In the genomic region with DNA sequence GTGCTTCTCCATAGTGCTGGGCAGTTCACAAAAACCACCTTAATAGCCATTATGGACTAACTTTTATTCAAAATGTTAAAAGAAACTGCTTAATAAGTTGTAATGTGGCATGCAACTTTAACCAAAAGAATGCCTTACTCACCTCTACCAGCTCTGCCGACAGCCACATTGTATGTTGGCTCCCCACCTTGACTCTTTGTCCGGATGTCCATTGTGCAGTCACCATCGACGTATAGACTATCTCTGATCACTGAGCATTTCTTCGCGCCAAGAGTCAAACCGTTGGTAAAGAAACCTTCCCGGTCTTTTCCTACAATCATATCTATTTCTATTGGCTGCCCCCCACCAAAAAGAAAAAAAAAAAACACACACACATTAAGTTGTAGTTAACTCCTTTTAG, we compare ENCODE assay signal across 11 cellular contexts. TPM values are rescaled to one million over a fixed set of nuclear protein-coding genes. Genes with fewer than 3 reads are reported as not detected.
DNase-seq lines count a peak whose midpoint lies in the region; TF ChIP-seq lines count a peak whose summit lies in the region.
"Had no signal": no experiment of that assay in that cellular context is flagged by ENCODE, and none has a peak within 500 bp of the region (broad histone marks: within the 10 kb centered on the region; RNA-seq: fewer than 3 reads in every experiment).

No MANE protein-coding gene starts in this region.

- H3K36me3 ChIP-seq in neural progenitor cell, result peaks cover 20% of the 10 kb centered on the region
- H3K36me3 ChIP-seq in CD4-positive, alpha-beta memory T cell (ENCODE audit: insufficient read depth, low read length), result no peaks in the 10 kb centered on the region

- no peak overlapping the region for H2AFZ ChIP-seq in neural progenitor cell (replicated peaks)

- no peaks in the 10 kb centered on the region for H3K9me3 ChIP-seq in neural progenitor cell (ENCODE audit: low read depth)
- no peaks in the 10 kb centered on the region for H3K9me3 ChIP-seq in CD4-positive, alpha-beta memory T cell (ENCODE audit: control insufficient read depth in 1 of 2, low read length in 2 of 2)

- H3K27me3 ChIP-seq in neural progenitor cell, result no peaks in the 10 kb centered on the region
- peaks cover 7% of the 10 kb centered on the region for H3K27me3 ChIP-seq in CD4-positive, alpha-beta memory T cell (ENCODE audit: insufficient read depth, low read length)

- H3F3A ChIP-seq in neural progenitor cell (ENCODE audit: low read depth), result peaks cover 27% of the 10 kb centered on the region

- POLR2A ChIA-PET in CD4-positive, alpha-beta memory T cell (lab: Charles Lee; ENCODE audit: partially characterized antibody), result no interaction called here

- peaks cover 59% of the 10 kb centered on the region for H4K20me1 ChIP-seq in neural progenitor cell (ENCODE audit: low read depth)

- H3K27me3 Mint-ChIP-seq in chondrocyte (ENCODE audit: low read depth) (no peaks in the 10 kb centered on the region), neural progenitor cell (ENCODE audit: insufficient read depth, low read depth) (peaks cover 7% of the 10 kb centered on the region)
- peaks cover 7 to 9% of the 10 kb centered on the region in 2 donors for H3K27me3 Mint-ChIP-seq in CD4-positive, alpha-beta memory T cell

- peaks cover 61% of the 10 kb centered on the region for H3K4me1 Mint-ChIP-seq in chondrocyte (ENCODE audit: low read depth)
- peaks cover 58% of the 10 kb centered on the region for H3K4me1 Mint-ChIP-seq in neural progenitor cell
- peaks cover 14 to 20% (median 18%) of the 10 kb centered on the region in 4 donors for H3K4me1 Mint-ChIP-seq in CD4-positive, alpha-beta memory T cell

- H3K4me2 ChIP-seq in neural progenitor cell, result peak overlapping the region; percentile 80

- no peaks in the 10 kb centered on the region for H3K9me3 Mint-ChIP-seq in chondrocyte (ENCODE audit: low read depth)
- peaks cover 2% of the 10 kb centered on the region for H3K9me3 Mint-ChIP-seq in neural progenitor cell
- H3K9me3 Mint-ChIP-seq in CD4-positive, alpha-beta memory T cell, result no peaks in the 10 kb centered on the region
- H3K9me3 Mint-ChIP-seq: activated naive CD4-positive, alpha-beta T cell treated with anti-CD3 and anti-CD28 coated beads, Interleukin-2, amount 50 U/mL, for 72 hours had no signal

- H3K4me1 ChIP-seq in neural progenitor cell, result peaks cover 29% of the 10 kb centered on the region
- peaks cover 12% of the 10 kb centered on the region for H3K4me1 ChIP-seq in CD4-positive, alpha-beta memory T cell (ENCODE audit: insufficient read depth, low read length)

- H3K36me3 Mint-ChIP-seq in chondrocyte (ENCODE audit: low read depth), result peaks cover 23% of the 10 kb centered on the region
- H3K36me3 Mint-ChIP-seq in neural progenitor cell, result peaks cover 34% of the 10 kb centered on the region
- peaks cover 0 to 10% of the 10 kb centered on the region in 2 donors for H3K36me3 Mint-ChIP-seq in CD4-positive, alpha-beta memory T cell

- CTCF ChIA-PET in CD4-positive, alpha-beta memory T cell (lab: Charles Lee; ENCODE audit: partially characterized antibody), result interaction anchor here (1.4 to 5.6 kb wide), 6 partner anchors 12 to 251 kb away, joined by 3 to 63 read pairs (median 17); no protein-coding TSS in a partner anchor

- no peak overlapping the region for H3K27ac ChIP-seq in neural progenitor cell
- H3K27ac ChIP-seq in CD4-positive, alpha-beta memory T cell (ENCODE audit: low read depth, low read length), result no peak overlapping the region

- DNase-seq in EH (ENCODE audit: low read depth), result peak; percentile 16
- peak; percentile 67 for DNase-seq in NCI-H146 treated with DMSO at 0.1 percent for 48 hours (lab: John Stamatoyannopoulos, UW; ENCODE audit: unreplicated experiment)
- DNase-seq in chondrocyte (ENCODE audit: low spot score), result no peak
- DNase-seq in neural progenitor cell (ENCODE audit: low spot score), result peak; percentile 53
- DNase-seq in CD4-positive, alpha-beta memory T cell, result no peak
- no peak for DNase-seq in activated naive CD4-positive, alpha-beta T cell (lab: John Stamatoyannopoulos, UW)
- DNase-seq in activated gamma-delta T cell (lab: John Stamatoyannopoulos, UW), result no peak
- no peak for DNase-seq in hippocampal formation (lab: John Stamatoyannopoulos, UW)
- DNase-seq: SIG-M5 had no signal

- intact Hi-C loops in CD4-positive, alpha-beta memory T cell (cut with micrococcal nuclease), result no loop called here

- peak overlapping the region; percentile 3 for H3K9ac ChIP-seq in neural progenitor cell

- peak overlapping the region; percentile 93 for H3K4me3 ChIP-seq in neural progenitor cell
- no peak overlapping the region for H3K4me3 ChIP-seq in CD4-positive, alpha-beta memory T cell (ENCODE audit: low read length in 2 of 2)
- H3K4me3 ChIP-seq: lung had no signal

- no peak for TF ChIP-seq CTCF in chondrocyte (IDR thresholded peaks at IDR 0.05)
- TF ChIP-seq CTCF in neural progenitor cell (IDR thresholded peaks at IDR 0.05), result no peak

- peak overlapping the region; percentile 93 for H3K27ac Mint-ChIP-seq in chondrocyte (ENCODE audit: unreplicated experiment)
- H3K27ac Mint-ChIP-seq in neural progenitor cell, result peak overlapping the region; percentile 61
- H3K27ac Mint-ChIP-seq in CD4-positive, alpha-beta memory T cell, result no peak overlapping the region
- H3K27ac Mint-ChIP-seq: activated naive CD4-positive, alpha-beta T cell treated with anti-CD3 and anti-CD28 coated beads, Interleukin-2, amount 50 U/mL, for 72 hours had no signal

- H3K79me2 ChIP-seq in neural progenitor cell (ENCODE audit: low read depth), result peaks cover 95% of the 10 kb centered on the region

- peak overlapping the region; percentile 83 for H3K4me3 Mint-ChIP-seq in chondrocyte (ENCODE audit: unreplicated experiment)
- peak overlapping the region; percentile 92 for H3K4me3 Mint-ChIP-seq in neural progenitor cell
- no peak overlapping the region for H3K4me3 Mint-ChIP-seq in CD4-positive, alpha-beta memory T cell

RNA-seq across cellular contexts. Expression of gene PFN2, which starts 2.5 kb away (rescaled TPM):
- total RNA-seq in chondrocyte, result 430 to 447 TPM (median 437 TPM) in 3 replicates
- 328 and 481 TPM in 2 replicates for total RNA-seq in neural progenitor cell (ENCODE audit: low replicate concordance)
- total RNA-seq in CD4-positive, alpha-beta memory T cell, result 10 to 100 TPM; 10.6 to 14.1 TPM
- polyA plus RNA-seq in CD4-positive, alpha-beta memory T cell, result 10 to 100 TPM in 1 of 2 donors, 1 to 10 TPM in 1; 6.8 to 16.9 TPM

Comparison
In these comparisons a context has a peak if more than half of its experiments do, and no peak if none do; other contexts are left out.
1. DNase-seq: peak in EH (single experiment), NCI-H146 treated with DMSO at 0.1 percent for 48 hours (single experiment) and neural progenitor cell (single experiment); none in chondrocyte (single experiment), CD4-positive, alpha-beta memory T cell (0 of 5), activated naive CD4-positive, alpha-beta T cell (0 of 4), activated gamma-delta T cell (single experiment) and hippocampal formation (0 of 2).
2. H3K27ac Mint-ChIP-seq: peak in chondrocyte (single experiment) and neural progenitor cell (single experiment); none in CD4-positive, alpha-beta memory T cell (0 of 7).
3. H3K4me3 Mint-ChIP-seq: peak in chondrocyte (single experiment) and neural progenitor cell (single experiment); none in CD4-positive, alpha-beta memory T cell (0 of 8).
4. RNA of gene PFN2, which starts 2.5 kb away (total RNA-seq): 328 to 481 TPM in neural progenitor cell and 430 to 447 TPM in chondrocyte; 10.6 to 14.1 TPM in CD4-positive, alpha-beta memory T cell; every median in the first group is over 10 times any median in the second.